9 cellular contexts compared by ENCODE assay signal in genomic region chr13:96091164-96091931, GRCh38. TPM values are rescaled to one million over a fixed set of nuclear protein-coding genes. Genes with fewer than 3 reads are reported as not detected.
DNase-seq lines count a peak whose midpoint lies in the region; ATAC-seq and TF ChIP-seq lines count a peak whose summit lies in the region.
"Had no signal": no experiment of that assay in that cellular context is flagged by ENCODE, and none has a peak within 500 bp of the region (broad histone marks: within the 10 kb centered on the region; RNA-seq: fewer than 3 reads in every experiment).

No MANE protein-coding gene starts in this region.

- H3K9ac ChIP-seq in muscle layer of colon (ENCODE audit: low read length), result no peak overlapping the region

- H3K27me3 ChIP-seq in dorsolateral prefrontal cortex (peaks cover 0 to 51% (median 9%) of the 10 kb centered on the region in 45 donors), muscle layer of colon (ENCODE audit: control insufficient read depth in 1 of 2, insufficient read depth in 2 of 2, low read length in 2 of 2) (peaks cover 11 to 19% of the 10 kb centered on the region in 2 donors)

- H3K36me3 ChIP-seq in muscle layer of colon (ENCODE audit: insufficient read depth, low read length), result no peaks in the 10 kb centered on the region

- peak; percentile 29 for DNase-seq in Ammon's horn (ENCODE audit: low spot score)
- DNase-seq in dorsolateral prefrontal cortex, result peak in 6 of 10 donors; percentile 11 to 57 (median 41)
- DNase-seq in effector CD4-positive, alpha-beta T cell, result no peak
- DNase-seq in middle frontal gyrus (ENCODE audit: extremely low spot score, low spot score), result no peak
- DNase-seq in NCI-H187 treated with DMSO at 0.1 percent for 48 hours (lab: John Stamatoyannopoulos, UW), result no peak
- no peak for DNase-seq in NCI-H128 (lab: John Stamatoyannopoulos, UW; ENCODE audit: unreplicated experiment)

- TF ChIP-seq CTCF in dorsolateral prefrontal cortex (IDR thresholded peaks at IDR 0.05 in 54 of 56, conservative IDR thresholded peaks at IDR 0.05 in 2 of 56; ENCODE audit: low read depth in 1 of 56, partially characterized antibody in 56 of 56), result no peak

- peak overlapping the region; percentile 30 to 71 (median 56) for H3K4me3 ChIP-seq in dorsolateral prefrontal cortex
- peak overlapping the region; percentile 37 to 39 for H3K4me3 ChIP-seq in muscle layer of colon (ENCODE audit: low read depth in 1 of 2, low read length in 2 of 2)

- H3K4me1 ChIP-seq in muscle layer of colon (ENCODE audit: insufficient read depth, low read length), result no peaks in the 10 kb centered on the region

- no peaks in the 10 kb centered on the region for H3K9me3 ChIP-seq in muscle layer of colon (ENCODE audit: low read length)

- intact Hi-C loops in dorsolateral prefrontal cortex (cut with DNase I), result no loop called here

- H3K27ac ChIP-seq in dorsolateral prefrontal cortex (peak overlapping the region in 8 of 59 donors; percentile 0 to 67 (median 15)), muscle layer of colon (ENCODE audit: low read depth, low read length) (no peak overlapping the region)

- ATAC-seq in HG02642 (IDR thresholded peaks at IDR 0.05; ENCODE audit: poor library complexity, unreplicated experiment), result peak; percentile 6

RNA-seq across cellular contexts. Expression of gene HS6ST3, which starts 1.4 kb away (rescaled TPM):
- total RNA-seq in dorsolateral prefrontal cortex, result 10 to 100 TPM in 119 of 120 experiments, 1 to 10 TPM in 1; 7.7 to 85.2 (median 36.3) TPM
- total RNA-seq: NCI-H460 had no signal

RNA-seq across cellular contexts. Expression of gene UGGT2, which starts 38.1 kb away (rescaled TPM):
- total RNA-seq in dorsolateral prefrontal cortex, result 10 to 100 TPM; 27.3 to 66.2 (median 44.1) TPM

Comparison
In these comparisons a context has a peak if more than half of its experiments do, and no peak if none do; other contexts are left out.
1. DNase-seq: peak in Ammon's horn (single experiment) and dorsolateral prefrontal cortex (6 of 10); none in effector CD4-positive, alpha-beta T cell (single experiment), middle frontal gyrus (single experiment), NCI-H187 treated with DMSO at 0.1 percent for 48 hours (single experiment) and NCI-H128 (single experiment).